Comparison of ENCODE assay signal across 11 cellular contexts in the genomic region with DNA sequence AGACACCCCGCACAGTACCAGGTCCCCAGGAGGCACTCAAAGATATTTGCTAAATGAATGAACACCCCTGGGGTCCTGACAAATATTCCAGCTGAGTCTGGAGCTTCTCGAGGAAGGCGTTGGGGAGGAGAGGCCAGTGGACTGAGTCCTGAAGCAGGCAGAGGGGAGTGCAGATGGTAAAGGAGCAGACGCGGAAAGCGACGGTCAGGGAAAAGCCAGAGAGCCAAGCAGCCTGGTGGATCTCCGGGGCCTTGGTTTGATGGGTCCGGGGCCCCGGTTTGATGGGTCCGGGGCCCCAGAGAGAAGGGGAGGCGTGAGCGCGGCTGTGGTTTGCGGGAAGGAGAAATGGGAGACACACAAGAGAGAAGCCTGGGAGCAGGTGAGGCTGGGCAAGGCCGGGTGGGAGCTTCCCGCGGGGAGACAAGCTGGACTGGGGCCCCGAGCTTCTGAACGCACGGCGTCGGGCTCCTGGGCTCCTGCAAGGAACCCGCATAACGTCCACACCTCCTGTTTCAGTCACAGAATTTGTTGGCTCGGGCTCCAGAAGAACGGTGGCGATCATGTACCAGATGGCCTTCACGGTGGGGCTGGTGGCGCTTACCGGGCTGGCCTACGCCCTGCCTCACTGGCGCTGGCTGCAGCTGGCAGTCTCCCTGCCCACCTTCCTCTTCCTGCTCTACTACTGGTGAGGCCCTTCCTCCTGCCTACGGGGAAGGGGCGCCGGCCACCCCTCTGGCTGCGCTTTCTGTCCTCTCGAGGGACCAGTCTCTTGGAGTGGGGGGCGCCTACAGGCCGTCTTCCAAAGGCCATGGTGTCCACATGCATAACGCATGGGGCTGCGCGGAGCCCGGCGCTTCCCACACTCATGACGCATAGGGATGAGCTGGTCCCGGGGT. TPM values are rescaled to one million over a fixed set of nuclear protein-coding genes. Genes with fewer than 3 reads are reported as not detected.
"Had no signal": no experiment of that assay in that cellular context is flagged by ENCODE, and none has a peak within 500 bp of the region (broad histone marks: within the 10 kb centered on the region; RNA-seq: fewer than 3 reads in every experiment).

No MANE protein-coding gene starts in this region.

- H3K27ac Mint-ChIP-seq: brain had no signal

- H3K9me3 Mint-ChIP-seq: brain; naive thymus-derived CD8-positive, alpha-beta T cell had no signal

- H3K4me3 Mint-ChIP-seq: brain; naive thymus-derived CD8-positive, alpha-beta T cell had no signal

- DNase-seq: activated CD4-positive, CD25-positive, alpha-beta regulatory T cell; left colon; naive thymus-derived CD8-positive, alpha-beta T cell; occipital lobe; Right ventricle myocardium superior; T-helper 2 cell had no signal

- ATAC-seq: esophagus mucosa; left colon; mucosa of descending colon; naive thymus-derived CD8-positive, alpha-beta T cell; SK-N-SH treated with all-trans-retinoic acid at 6 μM for 48 hours had no signal

- H3K36me3 Mint-ChIP-seq: brain; naive thymus-derived CD8-positive, alpha-beta T cell had no signal

RNA-seq across cellular contexts. Expression of a gene that starts 12.1 kb away (rescaled TPM):
- total RNA-seq: dermis microvascular lymphatic vessel endothelial cell had no signal
